Comparison of ENCODE assay signal across 1 cellular context in the genomic region with DNA sequence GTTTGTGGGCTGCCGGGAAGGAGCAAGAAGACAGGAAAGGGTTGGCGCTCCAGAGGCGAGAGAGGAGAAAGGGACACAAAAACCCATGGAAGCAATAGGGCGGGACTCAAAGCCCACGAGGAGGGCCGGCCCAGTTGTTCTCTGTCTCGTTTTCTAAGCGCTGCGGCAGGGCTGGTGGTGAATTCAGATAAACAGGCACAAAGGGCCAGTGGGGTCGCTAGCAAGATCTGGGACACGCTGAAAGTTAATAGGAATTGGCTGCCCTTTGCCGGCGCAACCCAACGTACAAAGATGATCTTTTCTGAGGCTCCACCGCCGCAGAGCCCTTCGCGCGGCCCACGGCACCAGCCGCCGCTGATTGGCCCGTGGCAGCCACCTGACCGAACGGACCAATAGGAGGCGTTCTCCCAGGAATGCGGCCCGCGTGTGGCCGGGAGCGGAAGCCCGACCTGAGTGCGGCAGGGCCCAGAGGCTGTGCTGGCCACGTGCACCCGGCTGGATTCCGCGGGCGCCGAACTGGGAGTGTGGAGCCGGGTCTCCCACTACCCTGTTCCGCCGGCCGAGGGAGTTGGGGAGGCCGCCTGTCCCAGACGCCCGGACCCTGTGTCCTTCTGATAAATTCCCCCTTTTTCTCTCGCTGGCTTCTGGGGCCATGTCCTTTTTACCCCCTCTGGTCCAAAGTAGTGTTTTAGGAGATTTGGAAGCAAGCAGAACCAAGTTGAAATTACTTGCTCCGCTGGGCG.
TF ChIP-seq lines count a peak whose summit lies in the region.

No MANE protein-coding gene starts in this region.

TF ChIP-seq in WTC11, 78 proteins besides CTCF, POLR2A, EP300 and RAD21 (continued from another document):
- TF ChIP-seq ATF1 (CRISPR knock-in tag; IDR thresholded peaks at IDR 0.05), result 0 out of 2 replicates have a peak, but pooled peaks have one; percentile 34
- no peak for TF ChIP-seq NFATC4 (CRISPR knock-in tag; IDR thresholded peaks at IDR 0.05)
- no peak for TF ChIP-seq AR (CRISPR knock-in tag; IDR thresholded peaks at IDR 0.05)
- TF ChIP-seq, protein P1, sequence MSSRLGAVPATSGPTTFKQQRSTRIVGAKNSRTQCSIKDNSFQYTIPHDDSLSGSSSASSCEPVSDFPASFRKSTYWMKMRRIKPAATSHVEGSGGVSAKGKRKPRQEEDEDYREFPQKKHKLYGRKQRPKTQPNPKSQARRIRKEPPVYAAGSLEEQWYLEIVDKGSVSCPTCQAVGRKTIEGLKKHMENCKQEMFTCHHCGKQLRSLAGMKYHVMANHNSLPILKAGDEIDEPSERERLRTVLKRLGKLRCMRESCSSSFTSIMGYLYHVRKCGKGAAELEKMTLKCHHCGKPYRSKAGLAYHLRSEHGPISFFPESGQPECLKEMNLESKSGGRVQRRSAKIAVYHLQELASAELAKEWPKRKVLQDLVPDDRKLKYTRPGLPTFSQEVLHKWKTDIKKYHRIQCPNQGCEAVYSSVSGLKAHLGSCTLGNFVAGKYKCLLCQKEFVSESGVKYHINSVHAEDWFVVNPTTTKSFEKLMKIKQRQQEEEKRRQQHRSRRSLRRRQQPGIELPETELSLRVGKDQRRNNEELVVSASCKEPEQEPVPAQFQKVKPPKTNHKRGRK (CRISPR knock-in tag; IDR thresholded peaks at IDR 0.05; ENCODE audit: borderline replicate concordance), result no peak
- TF ChIP-seq, protein P2, sequence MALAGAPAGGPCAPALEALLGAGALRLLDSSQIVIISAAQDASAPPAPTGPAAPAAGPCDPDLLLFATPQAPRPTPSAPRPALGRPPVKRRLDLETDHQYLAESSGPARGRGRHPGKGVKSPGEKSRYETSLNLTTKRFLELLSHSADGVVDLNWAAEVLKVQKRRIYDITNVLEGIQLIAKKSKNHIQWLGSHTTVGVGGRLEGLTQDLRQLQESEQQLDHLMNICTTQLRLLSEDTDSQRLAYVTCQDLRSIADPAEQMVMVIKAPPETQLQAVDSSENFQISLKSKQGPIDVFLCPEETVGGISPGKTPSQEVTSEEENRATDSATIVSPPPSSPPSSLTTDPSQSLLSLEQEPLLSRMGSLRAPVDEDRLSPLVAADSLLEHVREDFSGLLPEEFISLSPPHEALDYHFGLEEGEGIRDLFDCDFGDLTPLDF (CRISPR knock-in tag; IDR thresholded peaks at IDR 0.05), result peak; percentile 95
- no peak for TF ChIP-seq STAT6 (CRISPR knock-in tag; conservative IDR thresholded peaks at IDR 0.05; ENCODE audit: low read depth)
- TF ChIP-seq, protein P3, sequence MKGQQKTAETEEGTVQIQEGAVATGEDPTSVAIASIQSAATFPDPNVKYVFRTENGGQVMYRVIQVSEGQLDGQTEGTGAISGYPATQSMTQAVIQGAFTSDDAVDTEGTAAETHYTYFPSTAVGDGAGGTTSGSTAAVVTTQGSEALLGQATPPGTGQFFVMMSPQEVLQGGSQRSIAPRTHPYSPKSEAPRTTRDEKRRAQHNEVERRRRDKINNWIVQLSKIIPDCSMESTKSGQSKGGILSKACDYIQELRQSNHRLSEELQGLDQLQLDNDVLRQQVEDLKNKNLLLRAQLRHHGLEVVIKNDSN (CRISPR knock-in tag; IDR thresholded peaks at IDR 0.05), result peak; percentile 99
- peak; percentile 97 for TF ChIP-seq ZBTB43 (CRISPR knock-in tag; IDR thresholded peaks at IDR 0.05)
- no peak for TF ChIP-seq OVOL2 (CRISPR knock-in tag; IDR thresholded peaks at IDR 0.05; ENCODE audit: borderline replicate concordance)
- peak; percentile 71; the same call in 1 of the 2 replicates for TF ChIP-seq CREM (CRISPR knock-in tag; IDR thresholded peaks at IDR 0.05)
- peak; percentile 98 for TF ChIP-seq FOXP1 (CRISPR knock-in tag; IDR thresholded peaks at IDR 0.05; ENCODE audit: borderline replicate concordance)
- TF ChIP-seq NFE2L1 (CRISPR knock-in tag; IDR thresholded peaks at IDR 0.05), result peak; percentile 93
- no peak for TF ChIP-seq CDX4 (CRISPR knock-in tag; IDR thresholded peaks at IDR 0.05; ENCODE audit: borderline replicate concordance)
- no peak for TF ChIP-seq NR3C1 (CRISPR knock-in tag; conservative IDR thresholded peaks at IDR 0.05; ENCODE audit: low read depth)
- TF ChIP-seq TEAD1 (CRISPR knock-in tag; IDR thresholded peaks at IDR 0.05), result peak; percentile 99
- TF ChIP-seq TP53 (CRISPR knock-in tag; IDR thresholded peaks at IDR 0.05), result peak; percentile 96
- peak; percentile 99 for TF ChIP-seq FOXP4 (CRISPR knock-in tag; IDR thresholded peaks at IDR 0.05)
- peak; percentile 92 for TF ChIP-seq TCF7 (CRISPR knock-in tag; IDR thresholded peaks at IDR 0.05; ENCODE audit: low read depth)
- peak; percentile 94 for TF ChIP-seq FOXK1 (CRISPR knock-in tag; IDR thresholded peaks at IDR 0.05)
- peak; percentile 67; the same call in 1 of the 2 replicates for TF ChIP-seq AFF4 (CRISPR knock-in tag; IDR thresholded peaks at IDR 0.05; ENCODE audit: borderline replicate concordance)
- peak; percentile 94 for TF ChIP-seq ZNF219 (CRISPR knock-in tag; IDR thresholded peaks at IDR 0.05; ENCODE audit: borderline replicate concordance)
- TF ChIP-seq MAX (CRISPR knock-in tag; IDR thresholded peaks at IDR 0.05), result peak; percentile 100
- peak; percentile 87; the same call in 1 of the 2 replicates for TF ChIP-seq HMGXB4 (CRISPR knock-in tag; IDR thresholded peaks at IDR 0.05)
- TF ChIP-seq ZNF138 (CRISPR knock-in tag; conservative IDR thresholded peaks at IDR 0.05), result peak; percentile 93; the same call in 1 of the 2 replicates
- TF ChIP-seq, protein P4, sequence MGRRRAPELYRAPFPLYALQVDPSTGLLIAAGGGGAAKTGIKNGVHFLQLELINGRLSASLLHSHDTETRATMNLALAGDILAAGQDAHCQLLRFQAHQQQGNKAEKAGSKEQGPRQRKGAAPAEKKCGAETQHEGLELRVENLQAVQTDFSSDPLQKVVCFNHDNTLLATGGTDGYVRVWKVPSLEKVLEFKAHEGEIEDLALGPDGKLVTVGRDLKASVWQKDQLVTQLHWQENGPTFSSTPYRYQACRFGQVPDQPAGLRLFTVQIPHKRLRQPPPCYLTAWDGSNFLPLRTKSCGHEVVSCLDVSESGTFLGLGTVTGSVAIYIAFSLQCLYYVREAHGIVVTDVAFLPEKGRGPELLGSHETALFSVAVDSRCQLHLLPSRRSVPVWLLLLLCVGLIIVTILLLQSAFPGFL (CRISPR knock-in tag; IDR thresholded peaks at IDR 0.05; ENCODE audit: borderline replicate concordance), result no peak
- TF ChIP-seq CBFB (CRISPR knock-in tag; IDR thresholded peaks at IDR 0.05; ENCODE audit: low read depth), result no peak
